27 cellular contexts compared by ENCODE assay signal in genomic region chrX:85998954-85999353, GRCh38.
"Had no signal": no experiment of that assay in that cellular context is flagged by ENCODE, and none has a peak within 500 bp of the region (broad histone marks: within the 10 kb centered on the region; RNA-seq: fewer than 3 reads in every experiment).

No MANE protein-coding gene starts in this region.

- FAIRE-seq: urothelium cell line had no signal

- H3K36me3 ChIP-seq: neutrophil, spleen, stomach, thoracic aorta, thyroid gland, tibial nerve, upper lobe of left lung, vagina had no signal

- H3K27ac ChIP-seq: neutrophil, parathyroid adenoma, psoas muscle, skin epidermis, spleen, stomach, thoracic aorta, thyroid gland, tibial nerve, upper lobe of left lung, vagina had no signal

- H3K4me1 ChIP-seq: psoas muscle, thyroid gland had no signal

- ATAC-seq: naive thymus-derived CD8-positive, alpha-beta T cell; natural killer cell treated with Interleukin-12 subunit alpha and Interleukin-12 subunit beta and Interleukin-15 and Interleukin-18, amount 100 ng/mL, for 72 hours; psoas muscle; right cardiac atrium; sciatic nerve; stimulated activated effector memory CD8-positive, alpha-beta T cell treated with anti-CD3 and anti-CD28 coated beads, Interleukin-12 subunit alpha, Interleukin-12 subunit beta, amount 100 ng/mL, for 72 hours; stimulated activated naive B cell treated with anti-CD40 and anti-IgM and Interleukin-4, amounts not matched to agents 10 μg/mL and 1 μg/mL and 100 μg/mL, for 72 hours had no signal

- DNase-seq: naive thymus-derived CD8-positive, alpha-beta T cell; nephron progenitor cell; nucleus accumbens; posterior cingulate gyrus; psoas muscle; right cardiac atrium; spleen; stimulated activated CD4-positive, alpha-beta T cell treated with anti-CD3 and anti-CD28 coated beads, Interleukin-12 subunit alpha, Interleukin-12 subunit beta, amount 100 ng/mL, for 4 hours; stimulated activated CD4-positive, alpha-beta T cell treated with anti-CD3 and anti-CD28 coated beads, Interleukin-1b, Interleukin-23, amount 100 ng/mL, for 48 hours; stimulated activated CD4-positive, alpha-beta T cell treated with anti-CD3 and anti-CD28 coated beads, Interleukin-4, amount 100 ng/mL, for 1 hour; stimulated activated naive B cell treated with anti-CD40 and anti-IgM and Interleukin-4, amounts not matched to agents 10 μg/mL and 1 μg/mL and 100 μg/mL, for 72 hours; stimulated activated naive CD4-positive, alpha-beta T cell treated with Interleukin-2 at 50 U/mL for 16 hours; stomach; thyroid gland; trophoblast cell; upper lobe of left lung had no signal

- H3K9me3 ChIP-seq: neutrophil, psoas muscle, spleen, stomach, thoracic aorta, thyroid gland, tibial nerve, upper lobe of left lung, vagina had no signal

- H2AFZ ChIP-seq: parathyroid adenoma had no signal

- H3K9ac ChIP-seq: parathyroid adenoma had no signal

- H3K4me3 ChIP-seq: psoas muscle, skin epidermis, smooth muscle cell, spleen, stomach, thoracic aorta, thyroid gland, tibial nerve, upper lobe of left lung, vagina had no signal

- H3K27me3 ChIP-seq: neutrophil, spleen, stomach, thyroid gland, tibial nerve, upper lobe of left lung, vagina had no signal

- H3K4me2 ChIP-seq: smooth muscle cell had no signal
